Comparison of ENCODE assay signal across 10 cellular contexts in genomic region chr5:149831492-149831891, GRCh38.
DNase-seq lines count a peak whose midpoint lies in the region; ATAC-seq and TF ChIP-seq lines count a peak whose summit lies in the region.
"Had no signal": no experiment of that assay in that cellular context is flagged by ENCODE, and none has a peak within 500 bp of the region (broad histone marks: within the 10 kb centered on the region; RNA-seq: fewer than 3 reads in every experiment).

No MANE protein-coding gene starts in this region.

- DNase-seq in Right ventricle myocardium inferior (ENCODE audit: missing footprints) (peak; percentile 18), right atrium auricular region (ENCODE audit: low spot score) (no peak), mucosa of gallbladder (ENCODE audit: low spot score) (no peak), Ammon's horn (ENCODE audit: low spot score) (no peak), dedifferentiated amniotic fluid mesenchymal stem cell (ENCODE audit: extremely low spot score) (no peak)
- peak; percentile 35 for DNase-seq in activated naive CD4-positive, alpha-beta T cell treated with anti-CD3 and anti-CD28 coated beads, Interleukin-2, amount 50 U/mL, for 16 hours
- peak; percentile 67 for DNase-seq in stimulated activated naive CD8-positive, alpha-beta T cell treated with anti-CD3 and anti-CD28 coated beads, Interleukin-15, Interleukin-2, amounts not matched to agents 100 U/mL and 50 U/mL, for 24 hours
- DNase-seq: heart left ventricle had no signal

- TF ChIP-seq CTCF in right atrium auricular region (IDR thresholded peaks at IDR 0.05): no peak

- no peak overlapping the region for H3K27ac ChIP-seq in right atrium auricular region
- H3K27ac ChIP-seq: BLaER1 treated with 17β-estradiol and CSF1 and Interleukin-3, amounts not matched to agents 10 nM and 100 nM had no signal

- H3K4me3 ChIP-seq in right atrium auricular region: no peak overlapping the region
- H3K4me3 ChIP-seq: BLaER1 treated with 17β-estradiol and CSF1 and Interleukin-3, amounts not matched to agents 10 nM and 100 nM; heart left ventricle had no signal

- intact Hi-C loops in Right ventricle myocardium inferior (cut with DNase I): no loop called here

- no peaks in the 10 kb centered on the region for H3K9me3 ChIP-seq in right atrium auricular region
- H3K9me3 ChIP-seq: BLaER1 treated with 17β-estradiol and CSF1 and Interleukin-3, amounts not matched to agents 10 nM and 100 nM; heart left ventricle had no signal

- H3K36me3 ChIP-seq in right atrium auricular region: peaks cover 40% of the 10 kb centered on the region

- ATAC-seq in Right ventricle myocardium inferior: no peak
- peak; percentile 84 for ATAC-seq in HG03196 (IDR thresholded peaks at IDR 0.05; ENCODE audit: unreplicated experiment)
- ATAC-seq in stimulated activated naive CD8-positive, alpha-beta T cell treated with anti-CD3 and anti-CD28 coated beads, Interleukin-15, Interleukin-2, amounts not matched to agents 100 U/mL and 50 U/mL, for 24 hours: peak; percentile 87
- ATAC-seq: heart left ventricle had no signal

- H3K4me1 ChIP-seq in right atrium auricular region: peaks cover 0 to 16% of the 10 kb centered on the region in 2 donors

- no peaks in the 10 kb centered on the region for H3K27me3 ChIP-seq in right atrium auricular region
- H3K27me3 ChIP-seq: BLaER1 treated with 17β-estradiol and CSF1 and Interleukin-3, amounts not matched to agents 10 nM and 100 nM; heart left ventricle had no signal

Comparison
In these comparisons a context has a peak if more than half of its experiments do, and no peak if none do; other contexts are left out.
1. DNase-seq: peak in Right ventricle myocardium inferior (single experiment), activated naive CD4-positive, alpha-beta T cell treated with anti-CD3 and anti-CD28 coated beads, Interleukin-2, amount 50 U/mL, for 16 hours (single experiment) and stimulated activated naive CD8-positive, alpha-beta T cell treated with anti-CD3 and anti-CD28 coated beads, Interleukin-15, Interleukin-2, amounts not matched to agents 100 U/mL and 50 U/mL, for 24 hours (single experiment); none in right atrium auricular region (single experiment), mucosa of gallbladder (single experiment), Ammon's horn (single experiment) and dedifferentiated amniotic fluid mesenchymal stem cell (single experiment).